In the genomic region with DNA sequence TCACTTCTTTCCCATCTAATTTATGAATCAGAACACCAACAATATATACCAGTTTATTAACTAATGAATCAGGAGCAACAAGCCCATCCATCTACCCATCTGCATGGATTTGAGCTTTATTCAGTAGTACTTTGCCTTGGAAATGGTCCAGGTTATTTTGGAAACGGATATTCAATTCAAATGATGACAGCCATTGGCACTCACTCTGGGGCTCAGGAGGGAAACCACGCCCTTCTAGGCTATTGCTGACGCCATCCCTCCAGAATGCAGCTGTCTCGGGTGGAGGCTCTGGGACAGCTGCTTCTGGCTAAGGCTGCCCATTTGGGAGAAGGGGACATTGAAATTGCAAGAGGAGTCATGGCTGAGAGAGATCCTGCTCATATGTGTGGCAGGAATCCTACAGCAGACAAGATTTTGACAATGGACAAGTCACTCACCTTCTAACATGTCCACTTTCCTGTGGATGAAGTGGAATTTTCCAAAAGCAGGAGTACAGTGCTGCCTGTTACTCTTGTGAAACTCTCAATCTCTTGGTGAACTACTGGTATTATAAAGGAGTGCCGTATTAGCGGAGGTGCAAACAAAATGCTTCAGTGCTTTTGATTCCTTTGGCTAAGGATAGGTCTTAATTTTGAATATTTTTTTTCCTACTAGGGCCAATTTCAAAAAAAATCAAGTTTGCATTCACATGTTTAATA, we compare ENCODE assay signal across 8 cellular contexts. TPM values are rescaled to one million over a fixed set of nuclear protein-coding genes. Genes with fewer than 3 reads are reported as not detected.
A peak's percentile ranks its signal among the peaks of the same experiment; 100 is the strongest.
DNase-seq lines count a peak whose midpoint lies in the region; TF ChIP-seq lines count a peak whose summit lies in the region.

No MANE protein-coding gene starts in this region.

- POLR2A ChIA-PET in PC-9 (lab: Charles Lee; ENCODE audit: unreplicated experiment): interaction anchor here (0.7 kb wide), 1 partner anchor 803 kb away, joined by 4 read pairs; no protein-coding TSS in a partner anchor

- H3K36me3 ChIP-seq in PC-9 (ENCODE audit: low read depth) (no peaks in the 10 kb centered on the region), trophoblast cell (ENCODE audit: control insufficient read depth in 1 of 2, insufficient read depth in 2 of 2, low read length in 2 of 2) (peaks cover 0 to 1% of the 10 kb centered on the region in 2 experiments), WERI-Rb-1 (no peaks in the 10 kb centered on the region; the same call in 1 of the 2 replicates)

- no peak overlapping the region for H2BK12ac ChIP-seq in trophoblast cell (ENCODE audit: low read length)

- H3K27ac ChIP-seq in PC-9 (peak overlapping the region; percentile 29; the same call in 1 of the 2 replicates), trophoblast cell (ENCODE audit: low read depth, low read length) (peak overlapping the region; percentile 49), WERI-Rb-1 (no peak overlapping the region)

- H3K18ac ChIP-seq in trophoblast cell (ENCODE audit: low read length): no peak overlapping the region

- no peak overlapping the region for H4K91ac ChIP-seq in trophoblast cell (ENCODE audit: low read depth, low read length)

- no peak overlapping the region for H2BK120ac ChIP-seq in trophoblast cell (ENCODE audit: insufficient read depth, low read length, poor library complexity)

- H3F3A ChIP-seq in PC-9 (ENCODE audit: insufficient read depth, low read depth): peaks cover 7% of the 10 kb centered on the region

- H3K79me1 ChIP-seq in trophoblast cell (ENCODE audit: low read length): peaks cover 10% of the 10 kb centered on the region

- H3K4me1 ChIP-seq in PC-9 (replicated peaks; ENCODE audit: insufficient read depth) (peaks cover 20% of the 10 kb centered on the region), trophoblast cell (ENCODE audit: control insufficient read depth in 1 of 2, insufficient read depth in 2 of 2, low read length in 2 of 2) (peaks cover 21 to 31% of the 10 kb centered on the region in 2 experiments)

- no peak overlapping the region for H2BK5ac ChIP-seq in trophoblast cell (ENCODE audit: low read depth, low read length, poor library complexity)

- H2AFZ ChIP-seq in PC-9: no peak overlapping the region
- no peak overlapping the region for H2AFZ ChIP-seq in trophoblast cell (ENCODE audit: insufficient read depth, low read length, poor library complexity)

- no peak overlapping the region for H2AK5ac ChIP-seq in trophoblast cell (ENCODE audit: low read length)

- H4K20me1 ChIP-seq in PC-9 (ENCODE audit: insufficient read depth): no peaks in the 10 kb centered on the region

- H3K4me3 ChIP-seq in PC-9 (no peak overlapping the region), fibroblast of mammary gland (ENCODE audit: control insufficient read depth, low read depth, low read length) (no peak overlapping the region), trophoblast cell (ENCODE audit: low read depth, low read length) (no peak overlapping the region), WERI-Rb-1 (ENCODE audit: low read depth, low read length) (no peak overlapping the region)

- no peak overlapping the region for H4K8ac ChIP-seq in trophoblast cell (ENCODE audit: low read depth, low read length)

- no peak overlapping the region for H3K14ac ChIP-seq in trophoblast cell (ENCODE audit: low read length)

- H3K79me2 ChIP-seq in PC-9 (ENCODE audit: low read depth) (no peaks in the 10 kb centered on the region), trophoblast cell (ENCODE audit: control insufficient read depth, insufficient read depth, low read length, poor library complexity) (peaks cover 6% of the 10 kb centered on the region)

- no peak overlapping the region for H3K9ac ChIP-seq in trophoblast cell (ENCODE audit: low read length)

- intact Hi-C loops in PC-9 (cut with micrococcal nuclease; ENCODE audit: unreplicated experiment): loop anchor here (1.0 kb wide), 1 partner anchor 18 kb away; no protein-coding TSS in a partner anchor

- TSS peak; percentile 58 for BruUV-seq in PC-9 (replicated peaks; lab: Mats Ljungman, UMichigan)

- H3K23ac ChIP-seq in trophoblast cell (ENCODE audit: low read length): no peak overlapping the region

- no peak overlapping the region for H4K12ac ChIP-seq in trophoblast cell (ENCODE audit: low read depth, low read length)

- no peaks in the 10 kb centered on the region for H3K9me2 ChIP-seq in PC-9 (ENCODE audit: insufficient read depth)

- CTCF ChIA-PET in PC-9 (lab: Charles Lee): no interaction called here

- H3K9me3 ChIP-seq in PC-9 (ENCODE audit: insufficient read depth, low read depth) (no peaks in the 10 kb centered on the region), trophoblast cell (ENCODE audit: insufficient read depth, low read depth, low read length) (no peaks in the 10 kb centered on the region), WERI-Rb-1 (ENCODE audit: severe bottlenecking) (no peaks in the 10 kb centered on the region)

- TF ChIP-seq CTCF in PC-9 (conservative IDR thresholded peaks at IDR 0.05) (no peak), fibroblast of mammary gland (conservative IDR thresholded peaks at IDR 0.05; ENCODE audit: control insufficient read depth, insufficient read depth, low read depth, low read length) (no peak), WERI-Rb-1 (IDR thresholded peaks at IDR 0.05; ENCODE audit: low read depth, low read length) (no peak)

- no peak overlapping the region for H3K4ac ChIP-seq in trophoblast cell (ENCODE audit: low read depth, low read length)

- peak; percentile 90 for DNase-seq in DMS 273 (lab: John Stamatoyannopoulos, UW; ENCODE audit: unreplicated experiment)
- peak; percentile 71 to 76 for DNase-seq in PC-9
- DNase-seq in fibroblast of mammary gland (ENCODE audit: low read depth): peak; percentile 95
- DNase-seq in trophoblast cell: peak; percentile 72 to 87
- DNase-seq in activated CD4-positive, alpha-beta T cell treated with anti-CD3 and anti-CD28 coated beads, Interleukin-2, amount 50 U/mL, for 4 hours: no peak
- no peak for DNase-seq in WERI-Rb-1
- DNase-seq in NCI-H128 (lab: John Stamatoyannopoulos, UW; ENCODE audit: unreplicated experiment): no peak
- no peak for DNase-seq in NCI-H2196 (lab: John Stamatoyannopoulos, UW; ENCODE audit: unreplicated experiment)

- WGBS in trophoblast cell (ENCODE audit: extremely low coverage, insufficient coverage, insufficient read length): no CpG with 5 or more reads among the region's 6 CpGs

- H3K4me2 ChIP-seq in PC-9 (peak overlapping the region; percentile 45), trophoblast cell (ENCODE audit: low read length) (peak overlapping the region; percentile 2)

- no peaks in the 10 kb centered on the region for H3K27me3 ChIP-seq in PC-9 (ENCODE audit: insufficient read depth, low read depth)
- H3K27me3 ChIP-seq in trophoblast cell (ENCODE audit: insufficient read depth, low read length): no peaks in the 10 kb centered on the region
- H3K27me3 ChIP-seq in WERI-Rb-1 (ENCODE audit: insufficient read depth, low read depth, severe bottlenecking): no peaks in the 10 kb centered on the region

RNA-seq across cellular contexts. Expression of gene TRAK1, which starts 29.3 kb away (rescaled TPM):
- 43.4 and 46.8 TPM in 2 replicates for total RNA-seq in PC-9 (2021)
- 43.4 and 43.5 TPM in 2 replicates for polyA plus RNA-seq in trophoblast cell (2013)

Comparison
In these comparisons a context has a peak if more than half of its experiments do, and no peak if none do; other contexts are left out.
1. DNase-seq: peak in DMS 273 (single experiment), PC-9 (2 of 2), fibroblast of mammary gland (single experiment) and trophoblast cell (2 of 2); none in activated CD4-positive, alpha-beta T cell treated with anti-CD3 and anti-CD28 coated beads, Interleukin-2, amount 50 U/mL, for 4 hours (0 of 2), WERI-Rb-1 (single experiment), NCI-H128 (single experiment) and NCI-H2196 (single experiment).